In the genomic region with DNA sequence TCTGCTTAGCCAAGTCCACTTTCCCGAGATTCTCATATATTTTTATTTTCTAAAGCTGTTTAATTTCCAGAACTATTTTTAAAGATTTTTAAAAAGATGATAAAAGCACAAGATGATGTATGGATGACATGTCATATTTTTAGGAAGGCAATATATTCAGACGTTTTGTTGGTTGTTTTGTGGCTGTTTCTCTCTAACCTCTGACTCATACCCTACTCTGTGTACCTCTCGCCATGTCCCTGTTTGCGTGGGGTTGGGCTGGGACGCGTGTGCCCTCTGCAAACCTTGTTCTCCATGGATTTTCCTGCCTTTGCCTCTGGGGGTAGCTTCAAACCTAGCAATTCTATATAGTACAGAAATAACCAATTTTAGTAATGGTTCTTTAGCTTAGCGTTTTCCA, we compare ENCODE assay signal across 20 cellular contexts.
DNase-seq lines count a peak whose midpoint lies in the region; ATAC-seq and TF ChIP-seq lines count a peak whose summit lies in the region.
"Had no signal": no experiment of that assay in that cellular context is flagged by ENCODE, and none has a peak within 500 bp of the region (broad histone marks: within the 10 kb centered on the region; RNA-seq: fewer than 3 reads in every experiment).

No MANE protein-coding gene starts in this region.

- DNase-seq in activated naive CD4-positive, alpha-beta T cell treated with anti-CD3 and anti-CD28 coated beads, Interleukin-2, amount 10 ng/mL, durations not matched to agents 7 days and 5 days: no peak
- DNase-seq in central memory CD8-positive, alpha-beta T cell (ENCODE audit: low spot score in 2 of 2): no peak
- DNase-seq in nephron progenitor cell (no peak), AML-193 (lab: John Stamatoyannopoulos, UW) (no peak), LoVo (ENCODE audit: low spot score) (no peak), cerebellum (ENCODE audit: low spot score) (no peak)
- DNase-seq: Caco-2; CD4-positive, alpha-beta T cell; DMS 273 treated with DMSO at 0.1 percent for 48 hours; NCI-H1092; NCI-H1436; NCI-H187 treated with DMSO at 0.1 percent for 48 hours; NCI-H2107; NCI-H510A; NCI-H774; NK-92 treated with Interleukin-12 subunit alpha and Interleukin-12 subunit beta, amount 100 ng/mL, for 24 hours; SIG-M5; SK-N-SH had no signal

- peaks cover 14% of the 10 kb centered on the region for H3K36me3 Mint-ChIP-seq in activated naive CD4-positive, alpha-beta T cell treated with anti-CD3 and anti-CD28 coated beads, Interleukin-2, amount 50 U/mL, for 24 hours
- peaks cover 7% of the 10 kb centered on the region for H3K36me3 Mint-ChIP-seq in activated naive CD4-positive, alpha-beta T cell treated with anti-CD3 and anti-CD28 coated beads, Interleukin-2, amount 10 ng/mL, durations not matched to agents 7 days and 5 days
- H3K36me3 Mint-ChIP-seq in central memory CD8-positive, alpha-beta T cell (ENCODE audit: insufficient read depth): peaks cover 4% of the 10 kb centered on the region
- peaks cover 8% of the 10 kb centered on the region for H3K36me3 Mint-ChIP-seq in nephron progenitor cell (ENCODE audit: low read depth)

- H3K27me3 Mint-ChIP-seq in activated naive CD4-positive, alpha-beta T cell treated with anti-CD3 and anti-CD28 coated beads, Interleukin-2, amount 50 U/mL, for 24 hours: no peaks in the 10 kb centered on the region
- no peaks in the 10 kb centered on the region for H3K27me3 Mint-ChIP-seq in activated naive CD4-positive, alpha-beta T cell treated with anti-CD3 and anti-CD28 coated beads, Interleukin-2, amount 10 ng/mL, durations not matched to agents 7 days and 5 days
- no peaks in the 10 kb centered on the region for H3K27me3 Mint-ChIP-seq in central memory CD8-positive, alpha-beta T cell
- H3K27me3 Mint-ChIP-seq in nephron progenitor cell (ENCODE audit: low read depth, poor library complexity): no peaks in the 10 kb centered on the region
- H3K27me3 Mint-ChIP-seq: CD4-positive, alpha-beta T cell had no signal

- peak overlapping the region; percentile 46 for H3K27ac Mint-ChIP-seq in activated naive CD4-positive, alpha-beta T cell treated with anti-CD3 and anti-CD28 coated beads, Interleukin-2, amount 50 U/mL, for 24 hours
- H3K27ac Mint-ChIP-seq in activated naive CD4-positive, alpha-beta T cell treated with anti-CD3 and anti-CD28 coated beads, Interleukin-2, amount 10 ng/mL, durations not matched to agents 7 days and 5 days: no peak overlapping the region
- peak overlapping the region; percentile 21 for H3K27ac Mint-ChIP-seq in central memory CD8-positive, alpha-beta T cell (ENCODE audit: low read depth)
- H3K27ac Mint-ChIP-seq in nephron progenitor cell: peak overlapping the region; percentile 37
- H3K27ac Mint-ChIP-seq: CD4-positive, alpha-beta T cell had no signal

- TF ChIP-seq CTCF in nephron progenitor cell (IDR thresholded peaks at IDR 0.05): no peak

- CTCF ChIA-PET in activated naive CD4-positive, alpha-beta T cell treated with anti-CD3 and anti-CD28 coated beads, Interleukin-2, amount 10 ng/mL, durations not matched to agents 7 days and 5 days (lab: Charles Lee): no interaction called here

- no peak for ATAC-seq in central memory CD8-positive, alpha-beta T cell (replicated peaks; ENCODE audit: extremely low read depth, poor library complexity, severe bottlenecking)
- ATAC-seq: Panc1 had no signal

- H3K4me3 Mint-ChIP-seq in activated naive CD4-positive, alpha-beta T cell treated with anti-CD3 and anti-CD28 coated beads, Interleukin-2, amount 50 U/mL, for 24 hours: no peak overlapping the region
- H3K4me3 Mint-ChIP-seq in activated naive CD4-positive, alpha-beta T cell treated with anti-CD3 and anti-CD28 coated beads, Interleukin-2, amount 10 ng/mL, durations not matched to agents 7 days and 5 days: no peak overlapping the region
- H3K4me3 Mint-ChIP-seq in central memory CD8-positive, alpha-beta T cell: no peak overlapping the region
- H3K4me3 Mint-ChIP-seq in nephron progenitor cell: no peak overlapping the region
- H3K4me3 Mint-ChIP-seq: CD4-positive, alpha-beta T cell had no signal

- H3K9me3 Mint-ChIP-seq in activated naive CD4-positive, alpha-beta T cell treated with anti-CD3 and anti-CD28 coated beads, Interleukin-2, amount 50 U/mL, for 24 hours: no peaks in the 10 kb centered on the region
- no peaks in the 10 kb centered on the region for H3K9me3 Mint-ChIP-seq in activated naive CD4-positive, alpha-beta T cell treated with anti-CD3 and anti-CD28 coated beads, Interleukin-2, amount 10 ng/mL, durations not matched to agents 7 days and 5 days
- H3K9me3 Mint-ChIP-seq in central memory CD8-positive, alpha-beta T cell: no peaks in the 10 kb centered on the region
- no peaks in the 10 kb centered on the region for H3K9me3 Mint-ChIP-seq in nephron progenitor cell
- H3K9me3 Mint-ChIP-seq: CD4-positive, alpha-beta T cell had no signal

- H3K4me1 Mint-ChIP-seq in activated naive CD4-positive, alpha-beta T cell treated with anti-CD3 and anti-CD28 coated beads, Interleukin-2, amount 50 U/mL, for 24 hours: peaks cover 3% of the 10 kb centered on the region
- H3K4me1 Mint-ChIP-seq in activated naive CD4-positive, alpha-beta T cell treated with anti-CD3 and anti-CD28 coated beads, Interleukin-2, amount 10 ng/mL, durations not matched to agents 7 days and 5 days: peaks cover 5% of the 10 kb centered on the region
- H3K4me1 Mint-ChIP-seq in central memory CD8-positive, alpha-beta T cell: peaks cover 21% of the 10 kb centered on the region
- peaks cover 17% of the 10 kb centered on the region for H3K4me1 Mint-ChIP-seq in nephron progenitor cell
